ENCODE assay signal across 8 cellular contexts in the genomic region with DNA sequence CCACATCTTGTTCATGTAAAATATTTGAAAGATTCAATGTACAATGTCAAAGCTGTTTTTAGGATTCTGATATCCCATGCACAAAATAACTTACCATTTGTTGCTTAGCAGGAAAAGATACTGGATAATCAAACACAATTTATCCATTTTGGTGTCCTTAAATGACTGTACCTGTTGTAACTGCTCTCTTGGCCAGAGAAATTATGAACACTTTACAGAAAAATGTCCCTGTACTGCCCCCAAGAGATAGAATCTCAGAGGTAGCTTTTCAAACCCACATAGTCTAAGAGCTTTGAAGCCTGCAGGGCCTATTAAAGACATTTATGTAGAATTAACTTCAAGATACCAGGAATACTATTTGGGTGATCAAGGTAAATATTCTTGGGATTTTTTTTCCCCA. TPM values are rescaled to one million over a fixed set of nuclear protein-coding genes. Genes with fewer than 3 reads are reported as not detected.
DNase-seq lines count a peak whose midpoint lies in the region; ATAC-seq and TF ChIP-seq lines count a peak whose summit lies in the region.

No MANE protein-coding gene starts in this region.

- no peaks in the 10 kb centered on the region for H3K4me1 Mint-ChIP-seq in nephron
- H3K4me1 Mint-ChIP-seq in stimulated activated effector memory CD8-positive, alpha-beta T cell treated with anti-CD3 and anti-CD28 coated beads, Interleukin-12 subunit alpha, Interleukin-12 subunit beta, amount 100 ng/mL, for 72 hours = no peaks in the 10 kb centered on the region

- TF ChIP-seq CTCF in GM10266 (IDR thresholded peaks at IDR 0.05; ENCODE audit: control insufficient read depth, insufficient read depth, low read depth, missing control alignments) (peak; percentile 33), nephron (IDR thresholded peaks at IDR 0.05; ENCODE audit: unreplicated experiment in 3 of 3) (peak in 2 of 3 experiments; percentile 20 to 41)

- no peak overlapping the region for H3K27ac ChIP-seq in substantia nigra (ENCODE audit: low read depth, low read length, poor library complexity, severe bottlenecking)

- H3K36me3 Mint-ChIP-seq in nephron (ENCODE audit: low read depth) = no peaks in the 10 kb centered on the region
- no peaks in the 10 kb centered on the region for H3K36me3 Mint-ChIP-seq in stimulated activated effector memory CD8-positive, alpha-beta T cell treated with anti-CD3 and anti-CD28 coated beads, Interleukin-12 subunit alpha, Interleukin-12 subunit beta, amount 100 ng/mL, for 72 hours

- no peak overlapping the region for H3K4me3 Mint-ChIP-seq in nephron
- H3K4me3 Mint-ChIP-seq in stimulated activated effector memory CD8-positive, alpha-beta T cell treated with anti-CD3 and anti-CD28 coated beads, Interleukin-12 subunit alpha, Interleukin-12 subunit beta, amount 100 ng/mL, for 72 hours = no peak overlapping the region

- H3K27me3 Mint-ChIP-seq in nephron (ENCODE audit: low read depth) = no peaks in the 10 kb centered on the region

- ATAC-seq in GM18502 (IDR thresholded peaks at IDR 0.05; ENCODE audit: poor library complexity, unreplicated experiment) (no peak), GM18909 (IDR thresholded peaks at IDR 0.05; ENCODE audit: poor library complexity, unreplicated experiment) (no peak)
- ATAC-seq in stimulated activated effector memory CD8-positive, alpha-beta T cell treated with anti-CD3 and anti-CD28 coated beads, Interleukin-12 subunit alpha, Interleukin-12 subunit beta, amount 100 ng/mL, for 72 hours = no peak

- no peak overlapping the region for H3K27ac Mint-ChIP-seq in nephron
- H3K27ac Mint-ChIP-seq in stimulated activated effector memory CD8-positive, alpha-beta T cell treated with anti-CD3 and anti-CD28 coated beads, Interleukin-12 subunit alpha, Interleukin-12 subunit beta, amount 100 ng/mL, for 72 hours = no peak overlapping the region

- DNase-seq in GM10266 (ENCODE audit: extremely low spot score) = peak; percentile 21
- DNase-seq in NAMALWA (ENCODE audit: low spot score) = peak; percentile 54
- DNase-seq in cerebellum (ENCODE audit: low spot score) = peak; percentile 28
- no peak for DNase-seq in substantia nigra (lab: John Stamatoyannopoulos, UW)
- DNase-seq in stimulated activated effector memory CD8-positive, alpha-beta T cell treated with anti-CD3 and anti-CD28 coated beads, Interleukin-12 subunit alpha, Interleukin-12 subunit beta, amount 100 ng/mL, for 72 hours (ENCODE audit: low spot score in 2 of 2) = no peak

- no peaks in the 10 kb centered on the region for H3K9me3 Mint-ChIP-seq in nephron
- H3K9me3 Mint-ChIP-seq in stimulated activated effector memory CD8-positive, alpha-beta T cell treated with anti-CD3 and anti-CD28 coated beads, Interleukin-12 subunit alpha, Interleukin-12 subunit beta, amount 100 ng/mL, for 72 hours = no peaks in the 10 kb centered on the region

RNA-seq across cellular contexts. Expression of a gene that starts 12.2 kb away (rescaled TPM):
- 91.6 TPM for total RNA-seq in cerebellum

RNA-seq across cellular contexts. Expression of a gene that starts 46.9 kb away (rescaled TPM):
- 1.00 TPM for total RNA-seq in cerebellum

Comparison
In these comparisons a context has a peak if more than half of its experiments do, and no peak if none do; other contexts are left out.
1. DNase-seq: peak in GM10266 (single experiment), NAMALWA (single experiment) and cerebellum (single experiment); none in substantia nigra (0 of 49) and stimulated activated effector memory CD8-positive, alpha-beta T cell treated with anti-CD3 and anti-CD28 coated beads, Interleukin-12 subunit alpha, Interleukin-12 subunit beta, amount 100 ng/mL, for 72 hours (0 of 2).